In genomic region chr1:212260557-212261342, GRCh38 we compare ENCODE assay signal across 10 cellular contexts. TPM values are rescaled to one million over a fixed set of nuclear protein-coding genes. Genes with fewer than 3 reads are reported as not detected.
DNase-seq lines count a peak whose midpoint lies in the region; ATAC-seq and TF ChIP-seq lines count a peak whose summit lies in the region.
"Had no signal": no experiment of that assay in that cellular context is flagged by ENCODE, and none has a peak within 500 bp of the region (broad histone marks: within the 10 kb centered on the region; RNA-seq: fewer than 3 reads in every experiment).

No MANE protein-coding gene starts in this region.

- no peak overlapping the region for H3K4me3 Mint-ChIP-seq in activated CD8-positive, alpha-beta memory T cell treated with anti-CD3 and anti-CD28 coated beads, Interleukin-2, amount 10 ng/mL, durations not matched to agents 7 days and 5 days
- H3K4me3 Mint-ChIP-seq in CD8-positive, alpha-beta memory T cell: no peak overlapping the region
- H3K4me3 Mint-ChIP-seq: neural progenitor cell had no signal

- H3K36me3 Mint-ChIP-seq in activated CD8-positive, alpha-beta memory T cell treated with anti-CD3 and anti-CD28 coated beads, Interleukin-2, amount 10 ng/mL, durations not matched to agents 7 days and 5 days: peaks cover 1% of the 10 kb centered on the region
- H3K36me3 Mint-ChIP-seq in CD8-positive, alpha-beta memory T cell: peaks cover 0 to 2% (median 0%) of the 10 kb centered on the region in 3 donors
- H3K36me3 Mint-ChIP-seq: neural progenitor cell had no signal

- no peaks in the 10 kb centered on the region for H3K4me1 ChIP-seq in tibial artery
- H3K4me1 ChIP-seq in CD8-positive, alpha-beta memory T cell (ENCODE audit: insufficient read depth, low read length): peaks cover 28% of the 10 kb centered on the region
- H3K4me1 ChIP-seq: neural progenitor cell had no signal

- peak overlapping the region; percentile 0 for H3K27ac Mint-ChIP-seq in activated CD8-positive, alpha-beta memory T cell treated with anti-CD3 and anti-CD28 coated beads, Interleukin-2, amount 10 ng/mL, durations not matched to agents 7 days and 5 days
- H3K27ac Mint-ChIP-seq in CD8-positive, alpha-beta memory T cell: peak overlapping the region in 4 of 8 donors; percentile 16 to 75 (median 66)
- H3K27ac Mint-ChIP-seq: neural progenitor cell had no signal

- CTCF ChIA-PET in activated CD8-positive, alpha-beta memory T cell treated with anti-CD3 and anti-CD28 coated beads, Interleukin-2, amount 10 ng/mL, durations not matched to agents 7 days and 5 days (lab: Charles Lee): interaction anchor here (0.7 to 1.8 kb wide), 6 partner anchors 25 to 225 kb away, joined by 3 to 5 read pairs (median 3); partner anchors contain the start of genes DTL and INTS7
- CTCF ChIA-PET in CD8-positive, alpha-beta memory T cell (lab: Charles Lee): no interaction called here

- H3K27me3 Mint-ChIP-seq in activated CD8-positive, alpha-beta memory T cell treated with anti-CD3 and anti-CD28 coated beads, Interleukin-2, amount 10 ng/mL, durations not matched to agents 7 days and 5 days: no peaks in the 10 kb centered on the region
- H3K27me3 Mint-ChIP-seq in CD8-positive, alpha-beta memory T cell: no peaks in the 10 kb centered on the region

- H3K9me3 ChIP-seq in tibial artery: no peaks in the 10 kb centered on the region
- H3K9me3 ChIP-seq in CD8-positive, alpha-beta memory T cell (ENCODE audit: low read length): no peaks in the 10 kb centered on the region

- no peak overlapping the region for H3K4me3 ChIP-seq in fibroblast of villous mesenchyme (ENCODE audit: low read depth, low read length)
- H3K4me3 ChIP-seq in tibial artery: no peak overlapping the region
- no peak overlapping the region for H3K4me3 ChIP-seq in CD8-positive, alpha-beta memory T cell (ENCODE audit: low read length)
- H3K4me3 ChIP-seq: neural progenitor cell had no signal

- H3K27ac ChIP-seq in tibial artery: no peak overlapping the region
- H3K27ac ChIP-seq in CD8-positive, alpha-beta memory T cell (ENCODE audit: low read depth, low read length): no peak overlapping the region
- H3K27ac ChIP-seq: neural progenitor cell had no signal

- POLR2A ChIA-PET in CD8-positive, alpha-beta memory T cell (lab: Charles Lee): no interaction called here

- H3K36me3 ChIP-seq in tibial artery: no peaks in the 10 kb centered on the region
- no peaks in the 10 kb centered on the region for H3K36me3 ChIP-seq in CD8-positive, alpha-beta memory T cell (ENCODE audit: insufficient read depth, low read length)
- H3K36me3 ChIP-seq: neural progenitor cell had no signal

- no peaks in the 10 kb centered on the region for H3K27me3 ChIP-seq in tibial artery
- H3K27me3 ChIP-seq in CD8-positive, alpha-beta memory T cell (ENCODE audit: insufficient read depth, low read length, poor library complexity, severe bottlenecking): no peaks in the 10 kb centered on the region
- H3K27me3 ChIP-seq: neural progenitor cell had no signal

- H3K9me3 Mint-ChIP-seq in activated CD8-positive, alpha-beta memory T cell treated with anti-CD3 and anti-CD28 coated beads, Interleukin-2, amount 10 ng/mL, durations not matched to agents 7 days and 5 days (ENCODE audit: low read depth): no peaks in the 10 kb centered on the region
- no peaks in the 10 kb centered on the region for H3K9me3 Mint-ChIP-seq in CD8-positive, alpha-beta memory T cell
- H3K9me3 Mint-ChIP-seq: neural progenitor cell had no signal

- TF ChIP-seq CTCF in fibroblast of villous mesenchyme (IDR thresholded peaks at IDR 0.05; ENCODE audit: insufficient read depth, low read depth, low read length) (no peak), tibial artery (IDR thresholded peaks at IDR 0.05) (no peak)

- peak; percentile 37 for ATAC-seq in activated CD8-positive, alpha-beta memory T cell treated with anti-CD3 and anti-CD28 coated beads, Interleukin-2, amount 10 ng/mL, durations not matched to agents 7 days and 5 days
- ATAC-seq in stimulated activated naive CD8-positive, alpha-beta T cell treated with anti-CD3 and anti-CD28 coated beads, Interleukin-15, Interleukin-2, amounts not matched to agents 100 U/mL and 50 U/mL, for 24 hours: peak; percentile 73

- DNase-seq in activated CD8-positive, alpha-beta memory T cell treated with anti-CD3 and anti-CD28 coated beads, Interleukin-2, amount 10 ng/mL, durations not matched to agents 7 days and 5 days: no peak
- DNase-seq in activated CD8-positive, alpha-beta memory T cell treated with anti-CD3 and anti-CD28 coated beads, Interleukin-2, amount 50 U/mL, for 48 hours: no peak
- peak; percentile 90 for DNase-seq in SW480 (ENCODE audit: low spot score)
- DNase-seq in fibroblast of villous mesenchyme (ENCODE audit: low read depth): peak; percentile 33
- DNase-seq in stimulated activated naive CD8-positive, alpha-beta T cell treated with anti-CD3 and anti-CD28 coated beads, Interleukin-15, Interleukin-2, amounts not matched to agents 100 U/mL and 50 U/mL, for 24 hours: no peak
- DNase-seq in tibial artery: no peak
- DNase-seq in GM19238 (ENCODE audit: insufficient read length, low spot score): no peak
- DNase-seq in CD8-positive, alpha-beta memory T cell: no peak
- DNase-seq: NCI-H1436 had no signal

- intact Hi-C loops in tibial artery (cut with DNase I; ENCODE audit: low total_unique reads): no loop called here

- peaks cover 33% of the 10 kb centered on the region for H3K4me1 Mint-ChIP-seq in activated CD8-positive, alpha-beta memory T cell treated with anti-CD3 and anti-CD28 coated beads, Interleukin-2, amount 10 ng/mL, durations not matched to agents 7 days and 5 days
- peaks cover 37 to 58% (median 49%) of the 10 kb centered on the region in 3 donors for H3K4me1 Mint-ChIP-seq in CD8-positive, alpha-beta memory T cell

RNA-seq across cellular contexts. Expression of gene PPP2R5A, which starts 24.5 kb away (rescaled TPM):
- total RNA-seq in activated CD8-positive, alpha-beta memory T cell treated with anti-CD3 and anti-CD28 coated beads, Interleukin-2, amount 10 ng/mL, durations not matched to agents 7 days and 5 days: 10 to 100 TPM; 42.7 to 44.0 TPM
- total RNA-seq in fibroblast of villous mesenchyme: 21.9 and 29.4 TPM in 2 replicates
- total RNA-seq in CD8-positive, alpha-beta memory T cell: 10 to 100 TPM; 46.1 to 46.9 TPM
- 51.9 TPM for polyA plus RNA-seq in CD8-positive, alpha-beta memory T cell

Comparison
In these comparisons a context has a peak if more than half of its experiments do, and no peak if none do; other contexts are left out.
1. DNase-seq: peak in SW480 (single experiment) and fibroblast of villous mesenchyme (single experiment); none in activated CD8-positive, alpha-beta memory T cell treated with anti-CD3 and anti-CD28 coated beads, Interleukin-2, amount 10 ng/mL, durations not matched to agents 7 days and 5 days (single experiment), activated CD8-positive, alpha-beta memory T cell treated with anti-CD3 and anti-CD28 coated beads, Interleukin-2, amount 50 U/mL, for 48 hours (single experiment), stimulated activated naive CD8-positive, alpha-beta T cell treated with anti-CD3 and anti-CD28 coated beads, Interleukin-15, Interleukin-2, amounts not matched to agents 100 U/mL and 50 U/mL, for 24 hours (single experiment), tibial artery (0 of 2), GM19238 (single experiment) and CD8-positive, alpha-beta memory T cell (0 of 5).